Comparison of ENCODE assay signal across 26 cellular contexts in the genomic region with DNA sequence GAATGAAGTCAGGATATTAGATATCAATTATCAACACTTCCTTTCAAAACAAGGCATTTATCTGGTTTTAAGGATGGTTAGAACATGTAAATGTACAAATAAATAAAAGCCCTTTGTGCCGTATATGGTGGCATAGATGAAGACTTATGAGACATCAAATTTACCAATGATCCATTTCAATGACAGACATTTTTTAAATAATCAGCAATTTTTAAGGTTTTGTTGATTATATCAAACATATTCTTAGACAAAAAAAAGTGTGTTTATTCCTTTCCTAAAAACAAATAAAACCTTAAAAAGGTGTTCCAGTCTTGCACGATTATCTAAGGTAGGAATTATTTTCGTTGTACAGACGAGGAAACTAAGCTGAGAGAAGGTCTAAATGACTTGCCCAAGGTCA. TPM values are rescaled to one million over a fixed set of nuclear protein-coding genes. Genes with fewer than 3 reads are reported as not detected.
DNase-seq lines count a peak whose midpoint lies in the region; ATAC-seq and TF ChIP-seq lines count a peak whose summit lies in the region.
"Had no signal": no experiment of that assay in that cellular context is flagged by ENCODE, and none has a peak within 500 bp of the region (broad histone marks: within the 10 kb centered on the region; RNA-seq: fewer than 3 reads in every experiment).

No MANE protein-coding gene starts in this region.

- no peaks in the 10 kb centered on the region for H3K9me3 ChIP-seq in DOHH2 (ENCODE audit: control insufficient read depth, insufficient read depth, low read length)
- H3K9me3 ChIP-seq: body of pancreas, esophagus muscularis mucosa, prostate gland, sigmoid colon had no signal

- TF ChIP-seq CTCF in DOHH2 (IDR thresholded peaks at IDR 0.05; ENCODE audit: low read depth, low read length, poor library complexity, severe bottlenecking) = no peak
- no peak for TF ChIP-seq CTCF in natural killer cell (IDR thresholded peaks at IDR 0.05)
- no peak for TF ChIP-seq CTCF in glutamatergic neuron (IDR thresholded peaks at IDR 0.05; ENCODE audit: partially characterized antibody, unreplicated experiment)
- TF ChIP-seq CTCF in GM23338 (conservative IDR thresholded peaks at IDR 0.05; ENCODE audit: low read depth in 2 of 2) = no peak

- no peak overlapping the region for H3K4me3 Mint-ChIP-seq in activated T-cell treated with anti-CD3 and anti-CD28 coated beads, Interleukin-2, amount 50 U/mL, for 24 hours
- peak overlapping the region; percentile 20 for H3K4me3 Mint-ChIP-seq in activated naive CD8-positive, alpha-beta T cell
- H3K4me3 Mint-ChIP-seq in natural killer cell (no peak overlapping the region), glutamatergic neuron (ENCODE audit: unreplicated experiment) (no peak overlapping the region), GM23338 (no peak overlapping the region)

- H3K27me3 ChIP-seq in DOHH2 (ENCODE audit: control insufficient read depth, low read length) (no peaks in the 10 kb centered on the region), GM23338 (ENCODE audit: insufficient read depth) (no peaks in the 10 kb centered on the region)
- H3K27me3 ChIP-seq: body of pancreas, esophagus muscularis mucosa, heart left ventricle, sigmoid colon, tibial nerve had no signal

- H3K79me2 ChIP-seq in DOHH2 (ENCODE audit: control insufficient read depth, low read length) = peaks cover 97% of the 10 kb centered on the region
- no peaks in the 10 kb centered on the region for H3K79me2 ChIP-seq in GM23338 (replicated peaks; ENCODE audit: insufficient read depth)

- H3K4me1 ChIP-seq in DOHH2 (ENCODE audit: control insufficient read depth, low read length) = peaks cover 92% of the 10 kb centered on the region
- no peaks in the 10 kb centered on the region for H3K4me1 ChIP-seq in GM23338 (ENCODE audit: insufficient read depth)
- H3K4me1 ChIP-seq: body of pancreas, esophagus muscularis mucosa, prostate gland, sigmoid colon had no signal

- H3F3A ChIP-seq in DOHH2 (ENCODE audit: control insufficient read depth, insufficient read depth) (peaks cover 46% of the 10 kb centered on the region), GM23338 (replicated peaks; ENCODE audit: low read depth) (no peaks in the 10 kb centered on the region)

- no peak for DNase-seq in activated T-cell treated with anti-CD3 and anti-CD28 coated beads, Interleukin-2, amount 50 U/mL, for 24 hours
- DNase-seq in activated T-cell treated with anti-CD3 and anti-CD28 coated beads for 4 hours = no peak
- no peak for DNase-seq in natural killer cell
- no peak for DNase-seq in glutamatergic neuron
- DNase-seq in HuH-7.5 (ENCODE audit: low spot score) = no peak
- DNase-seq in GM23338 (ENCODE audit: low spot score) = no peak
- DNase-seq: body of pancreas; foreskin fibroblast; heart left ventricle; left ventricle myocardium superior; NCI-H1092 treated with DMSO at 0.1 percent for 48 hours; NCI-H1694 treated with DMSO at 0.1 percent for 48 hours; NCI-H510A treated with DMSO at 0.1 percent for 48 hours; occipital lobe; OCI-M1; sigmoid colon; stimulated activated CD4-positive, alpha-beta T cell treated with anti-CD3 and anti-CD28 coated beads, Interleukin-12 subunit alpha, Interleukin-12 subunit beta, amount 100 ng/mL, for 4 hours; stimulated activated CD4-positive, alpha-beta T cell treated with anti-CD3 and anti-CD28 coated beads, Interleukin-2, amount 100 ng/mL, for 48 hours had no signal

- H3K36me3 ChIP-seq in DOHH2 (ENCODE audit: control insufficient read depth, low read length) (peaks cover 74% of the 10 kb centered on the region), GM23338 (ENCODE audit: insufficient read depth) (no peaks in the 10 kb centered on the region)
- H3K36me3 ChIP-seq: esophagus muscularis mucosa, heart left ventricle, prostate gland, sigmoid colon, tibial nerve had no signal

- H4K20me1 ChIP-seq in DOHH2 (ENCODE audit: control insufficient read depth, insufficient read depth, low read depth, low read length) (no peaks in the 10 kb centered on the region), GM23338 (replicated peaks; ENCODE audit: insufficient read depth) (no peaks in the 10 kb centered on the region)

- H3K9me3 Mint-ChIP-seq in activated T-cell treated with anti-CD3 and anti-CD28 coated beads, Interleukin-2, amount 50 U/mL, for 24 hours = no peaks in the 10 kb centered on the region
- H3K9me3 Mint-ChIP-seq in activated naive CD8-positive, alpha-beta T cell (ENCODE audit: low read depth) = no peaks in the 10 kb centered on the region
- H3K9me3 Mint-ChIP-seq in natural killer cell = no peaks in the 10 kb centered on the region
- no peaks in the 10 kb centered on the region for H3K9me3 Mint-ChIP-seq in glutamatergic neuron (ENCODE audit: unreplicated experiment)
- no peaks in the 10 kb centered on the region for H3K9me3 Mint-ChIP-seq in GM23338

- no peak overlapping the region for H2AFZ ChIP-seq in GM23338

- ATAC-seq in natural killer cell = no peak
- no peak for ATAC-seq in GM23338
- ATAC-seq: body of pancreas, heart left ventricle, left ventricle myocardium superior had no signal

- H3K4me3 ChIP-seq in DOHH2 (ENCODE audit: low read length) = no peak overlapping the region
- H3K4me3 ChIP-seq in GM23338 = no peak overlapping the region
- H3K4me3 ChIP-seq: body of pancreas, esophagus muscularis mucosa, heart left ventricle, prostate gland, sigmoid colon, tibial nerve had no signal

- intact Hi-C loops in natural killer cell (cut with micrococcal nuclease) = no loop called here

- H3K9me2 ChIP-seq in DOHH2 (replicated peaks; ENCODE audit: control insufficient read depth, low read length) (no peaks in the 10 kb centered on the region), GM23338 (ENCODE audit: insufficient read depth) (no peaks in the 10 kb centered on the region)

- H3K4me1 Mint-ChIP-seq in activated T-cell treated with anti-CD3 and anti-CD28 coated beads, Interleukin-2, amount 50 U/mL, for 24 hours (ENCODE audit: low read depth) = peaks cover 86% of the 10 kb centered on the region
- H3K4me1 Mint-ChIP-seq in activated naive CD8-positive, alpha-beta T cell (ENCODE audit: low read depth) = peaks cover 88% of the 10 kb centered on the region
- H3K4me1 Mint-ChIP-seq in natural killer cell (peaks cover 81% of the 10 kb centered on the region in 2 donors), glutamatergic neuron (ENCODE audit: low read depth, unreplicated experiment) (no peaks in the 10 kb centered on the region), GM23338 (no peaks in the 10 kb centered on the region; the same call in 2 of the 3 replicates)

- peaks cover 43% of the 10 kb centered on the region for H3K36me3 Mint-ChIP-seq in activated T-cell treated with anti-CD3 and anti-CD28 coated beads, Interleukin-2, amount 50 U/mL, for 24 hours (ENCODE audit: low read depth)
- H3K36me3 Mint-ChIP-seq in activated naive CD8-positive, alpha-beta T cell = peaks cover 11% of the 10 kb centered on the region
- no peaks in the 10 kb centered on the region for H3K36me3 Mint-ChIP-seq in natural killer cell
- no peaks in the 10 kb centered on the region for H3K36me3 Mint-ChIP-seq in glutamatergic neuron (ENCODE audit: unreplicated experiment)
- no peaks in the 10 kb centered on the region for H3K36me3 Mint-ChIP-seq in GM23338 (ENCODE audit: low read depth)

- peak overlapping the region; percentile 15; the same call in 1 of the 2 replicates for H3K4me2 ChIP-seq in DOHH2 (ENCODE audit: low read length)
- H3K4me2 ChIP-seq in GM23338 = no peak overlapping the region

- H3K27me3 Mint-ChIP-seq in activated T-cell treated with anti-CD3 and anti-CD28 coated beads, Interleukin-2, amount 50 U/mL, for 24 hours = no peaks in the 10 kb centered on the region
- no peaks in the 10 kb centered on the region for H3K27me3 Mint-ChIP-seq in activated naive CD8-positive, alpha-beta T cell
- H3K27me3 Mint-ChIP-seq in natural killer cell (ENCODE audit: low read depth in 2 of 2) (no peaks in the 10 kb centered on the region), glutamatergic neuron (ENCODE audit: unreplicated experiment) (no peaks in the 10 kb centered on the region), GM23338 (ENCODE audit: insufficient read depth, low read depth, poor library complexity) (no peaks in the 10 kb centered on the region)

- peak overlapping the region; percentile 14 for H3K27ac Mint-ChIP-seq in activated T-cell treated with anti-CD3 and anti-CD28 coated beads, Interleukin-2, amount 50 U/mL, for 24 hours
- peak overlapping the region; percentile 86 for H3K27ac Mint-ChIP-seq in activated naive CD8-positive, alpha-beta T cell
- H3K27ac Mint-ChIP-seq in natural killer cell (peak overlapping the region; percentile 98), glutamatergic neuron (ENCODE audit: unreplicated experiment) (no peak overlapping the region), GM23338 (no peak overlapping the region)

- H3K27ac ChIP-seq in DOHH2 (ENCODE audit: low read depth, low read length) (peak overlapping the region; percentile 36), GM23338 (ENCODE audit: low read depth) (no peak overlapping the region)
- H3K27ac ChIP-seq: body of pancreas, esophagus muscularis mucosa, heart left ventricle, prostate gland, RWPE1, sigmoid colon, tibial nerve had no signal

TF ChIP-seq in GM23338, 12 proteins besides CTCF, POLR2A, EP300 and RAD21:
- no peak for TF ChIP-seq CREB1 (CRISPR knock-in tag; IDR thresholded peaks at IDR 0.05; ENCODE audit: low read depth)
- TF ChIP-seq EZH2 (IDR thresholded peaks at IDR 0.05; ENCODE audit: low read depth, unreplicated experiment) = no peak
- TF ChIP-seq, protein P1, sequence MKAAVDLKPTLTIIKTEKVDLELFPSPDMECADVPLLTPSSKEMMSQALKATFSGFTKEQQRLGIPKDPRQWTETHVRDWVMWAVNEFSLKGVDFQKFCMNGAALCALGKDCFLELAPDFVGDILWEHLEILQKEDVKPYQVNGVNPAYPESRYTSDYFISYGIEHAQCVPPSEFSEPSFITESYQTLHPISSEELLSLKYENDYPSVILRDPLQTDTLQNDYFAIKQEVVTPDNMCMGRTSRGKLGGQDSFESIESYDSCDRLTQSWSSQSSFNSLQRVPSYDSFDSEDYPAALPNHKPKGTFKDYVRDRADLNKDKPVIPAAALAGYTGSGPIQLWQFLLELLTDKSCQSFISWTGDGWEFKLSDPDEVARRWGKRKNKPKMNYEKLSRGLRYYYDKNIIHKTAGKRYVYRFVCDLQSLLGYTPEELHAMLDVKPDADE (IDR thresholded peaks at IDR 0.05) = no peak

RNA-seq across cellular contexts. Expression of a gene that starts 13.8 kb away (rescaled TPM):
- total RNA-seq in natural killer cell (100 to 1,000 TPM in 2 of 3 donors, 10 to 100 TPM in 1; 92.5 to 119 (median 100) TPM), glutamatergic neuron (ENCODE audit: unreplicated experiment) (not detected)
- total RNA-seq in GM23338 (2014; rRNA removed; shearing (Covaris generic)) = 0.14 TPM in 1 of 2 replicates, not detected in the other
- polyA plus RNA-seq in GM23338 (2016; fragmentation: Nextera tagmentation; extraction: Ambion mirVana) = 0.07 and 0.16 TPM in 2 replicates
- total RNA-seq: dermis microvascular lymphatic vessel endothelial cell had no signal
- polyA plus RNA-seq: keratinocyte had no signal

Comparison
In these comparisons a context has a peak if more than half of its experiments do, and no peak if none do; other contexts are left out.
1. H3K27ac Mint-ChIP-seq: peak in activated T-cell treated with anti-CD3 and anti-CD28 coated beads, Interleukin-2, amount 50 U/mL, for 24 hours (single experiment), activated naive CD8-positive, alpha-beta T cell (single experiment) and natural killer cell (2 of 2); none in glutamatergic neuron (single experiment) and GM23338 (single experiment).
2. RNA of a gene that starts 13.8 kb away (total RNA-seq): 92.5 to 119 TPM in natural killer cell; 0.14 TPM in GM23338 and not detected in glutamatergic neuron (single experiment); every median in the first group is over 10 times any median in the second.